8 cellular contexts compared by ENCODE assay signal in genomic region chr12:81759215-81759991, GRCh38. TPM values are rescaled to one million over a fixed set of nuclear protein-coding genes. Genes with fewer than 3 reads are reported as not detected.
DNase-seq lines count a peak whose midpoint lies in the region; ATAC-seq, FAIRE-seq and TF ChIP-seq lines count a peak whose summit lies in the region.

Gene PPFIA2, minus strand, starts transcription at chr12:81759350.

- BruUV-seq in Calu3 (replicated peaks; lab: Mats Ljungman, UMichigan), result no TSS peak

- H3K9me3 Mint-ChIP-seq in Calu3 (ENCODE audit: low read depth, unreplicated experiment), result no peaks in the 10 kb centered on the region
- no peaks in the 10 kb centered on the region for H3K9me3 Mint-ChIP-seq in activated naive CD4-positive, alpha-beta T cell treated with anti-CD3 and anti-CD28 coated beads, Interleukin-2, amount 50 U/mL, for 24 hours

- peaks cover 17% of the 10 kb centered on the region for H3K27me3 Mint-ChIP-seq in Calu3 (ENCODE audit: unreplicated experiment)
- H3K27me3 Mint-ChIP-seq in activated naive CD4-positive, alpha-beta T cell treated with anti-CD3 and anti-CD28 coated beads, Interleukin-2, amount 50 U/mL, for 24 hours, result peaks cover 32% of the 10 kb centered on the region

- no peak within 1 kb of the TSS for H3K27ac Mint-ChIP-seq in Calu3 (ENCODE audit: unreplicated experiment)
- no peak within 1 kb of the TSS for H3K27ac Mint-ChIP-seq in activated naive CD4-positive, alpha-beta T cell treated with anti-CD3 and anti-CD28 coated beads, Interleukin-2, amount 50 U/mL, for 24 hours

- peak; percentile 11 for DNase-seq in Calu3
- DNase-seq in NCI-H146 treated with DMSO at 0.1 percent for 48 hours (lab: John Stamatoyannopoulos, UW; ENCODE audit: unreplicated experiment), result peak; percentile 63
- peak; percentile 47 for DNase-seq in Right ventricle myocardium superior
- peak; percentile 74 for DNase-seq in occipital lobe (lab: John Stamatoyannopoulos, UW)
- DNase-seq in GM12892 (ENCODE audit: insufficient read length), result no peak
- no peak for DNase-seq in COLO829 (ENCODE audit: low spot score)

- peak; percentile 64 for ATAC-seq in Right ventricle myocardium superior (ENCODE audit: poor library complexity)
- ATAC-seq in GM21515 (IDR thresholded peaks at IDR 0.05; ENCODE audit: unreplicated experiment), result no peak

- H3K36me3 Mint-ChIP-seq in Calu3 (ENCODE audit: insufficient read depth, unreplicated experiment), result peaks cover 15% of the 10 kb centered on the region
- H3K36me3 Mint-ChIP-seq in activated naive CD4-positive, alpha-beta T cell treated with anti-CD3 and anti-CD28 coated beads, Interleukin-2, amount 50 U/mL, for 24 hours, result no peaks in the 10 kb centered on the region

- TF ChIP-seq POLR2A in GM12892 (IDR thresholded peaks at IDR 0.05; ENCODE audit: low read depth, low read length), result no peak

- intact Hi-C loops in Calu3 (cut with micrococcal nuclease; ENCODE audit: unreplicated experiment), result loop anchor here (5.0 kb wide), 1 partner anchor 338 kb away; no protein-coding TSS in a partner anchor
- intact Hi-C loops in Right ventricle myocardium superior (cut with DNase I), result no loop called here

- H3K4me1 Mint-ChIP-seq in Calu3 (ENCODE audit: low read depth, unreplicated experiment), result peaks cover 10% of the 10 kb centered on the region
- H3K4me1 Mint-ChIP-seq in activated naive CD4-positive, alpha-beta T cell treated with anti-CD3 and anti-CD28 coated beads, Interleukin-2, amount 50 U/mL, for 24 hours, result peaks cover 14% of the 10 kb centered on the region

- H3K4me3 Mint-ChIP-seq in Calu3 (ENCODE audit: low read depth, unreplicated experiment), result peak within 1 kb of the TSS; percentile 86
- H3K4me3 Mint-ChIP-seq in activated naive CD4-positive, alpha-beta T cell treated with anti-CD3 and anti-CD28 coated beads, Interleukin-2, amount 50 U/mL, for 24 hours, result peak within 1 kb of the TSS; percentile 76

- CTCF ChIA-PET in Calu3 (lab: Charles Lee), result no interaction called here

- TF ChIP-seq CTCF in Calu3 (IDR thresholded peaks at IDR 0.05; ENCODE audit: unreplicated experiment), result no peak

- no peak for FAIRE-seq in GM12892 (lab: Jason Lieb, UNC)

RNA-seq across cellular contexts. Expression of gene PPFIA2, which starts in this region (rescaled TPM):
- total RNA-seq in Calu3 (2022) (0.07 TPM in 1 of 2 replicates, not detected in the other), Right ventricle myocardium superior (0.35 TPM), occipital lobe (237 TPM)
- polyA plus RNA-seq in GM12892 (2012; ENCODE audit: missing spikeins), result not detected

Comparison
In these comparisons a context has a peak if more than half of its experiments do, and no peak if none do; other contexts are left out.
1. RNA of gene PPFIA2 (total RNA-seq): 237 TPM in occipital lobe (single experiment); 0.35 TPM in Right ventricle myocardium superior (single experiment) and 0.07 TPM in Calu3; every median in the first group is over 100 times any median in the second.
2. Peak in DNase-seq in Calu3; RNA of the gene not detected or under 1 TPM.
3. Peak in DNase-seq and ATAC-seq in Right ventricle myocardium superior; RNA of the gene not detected or under 1 TPM.
4. DNase-seq: peak in NCI-H146 treated with DMSO at 0.1 percent for 48 hours (single experiment) and occipital lobe (single experiment); none in GM12892 (single experiment) and COLO829 (single experiment).